ENCODE assay signal across 1 cellular context in the genomic region with DNA sequence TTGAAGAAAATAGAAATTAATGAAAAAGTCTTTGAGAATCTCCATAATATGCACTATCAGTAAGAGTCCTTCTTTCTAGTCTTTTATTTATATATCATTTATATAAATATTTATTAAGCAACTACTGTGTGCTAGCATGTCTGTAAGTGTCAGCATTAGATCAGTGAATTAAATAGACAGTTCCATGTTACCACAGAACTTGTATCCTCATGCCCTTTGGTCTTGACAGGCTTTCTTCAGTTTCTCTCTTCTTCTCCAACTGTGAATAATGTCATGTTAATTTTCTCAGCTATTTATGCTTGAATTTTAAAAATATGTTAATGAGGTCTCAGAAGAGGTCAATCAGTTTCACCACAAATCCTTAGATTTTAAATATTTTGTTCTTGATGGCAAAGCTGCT.
TF ChIP-seq lines count a peak whose summit lies in the region.

No MANE protein-coding gene starts in this region.

TF ChIP-seq in GM23338, 12 proteins besides CTCF, POLR2A, EP300 and RAD21 (continued from another document):
- TF ChIP-seq, protein P1, sequence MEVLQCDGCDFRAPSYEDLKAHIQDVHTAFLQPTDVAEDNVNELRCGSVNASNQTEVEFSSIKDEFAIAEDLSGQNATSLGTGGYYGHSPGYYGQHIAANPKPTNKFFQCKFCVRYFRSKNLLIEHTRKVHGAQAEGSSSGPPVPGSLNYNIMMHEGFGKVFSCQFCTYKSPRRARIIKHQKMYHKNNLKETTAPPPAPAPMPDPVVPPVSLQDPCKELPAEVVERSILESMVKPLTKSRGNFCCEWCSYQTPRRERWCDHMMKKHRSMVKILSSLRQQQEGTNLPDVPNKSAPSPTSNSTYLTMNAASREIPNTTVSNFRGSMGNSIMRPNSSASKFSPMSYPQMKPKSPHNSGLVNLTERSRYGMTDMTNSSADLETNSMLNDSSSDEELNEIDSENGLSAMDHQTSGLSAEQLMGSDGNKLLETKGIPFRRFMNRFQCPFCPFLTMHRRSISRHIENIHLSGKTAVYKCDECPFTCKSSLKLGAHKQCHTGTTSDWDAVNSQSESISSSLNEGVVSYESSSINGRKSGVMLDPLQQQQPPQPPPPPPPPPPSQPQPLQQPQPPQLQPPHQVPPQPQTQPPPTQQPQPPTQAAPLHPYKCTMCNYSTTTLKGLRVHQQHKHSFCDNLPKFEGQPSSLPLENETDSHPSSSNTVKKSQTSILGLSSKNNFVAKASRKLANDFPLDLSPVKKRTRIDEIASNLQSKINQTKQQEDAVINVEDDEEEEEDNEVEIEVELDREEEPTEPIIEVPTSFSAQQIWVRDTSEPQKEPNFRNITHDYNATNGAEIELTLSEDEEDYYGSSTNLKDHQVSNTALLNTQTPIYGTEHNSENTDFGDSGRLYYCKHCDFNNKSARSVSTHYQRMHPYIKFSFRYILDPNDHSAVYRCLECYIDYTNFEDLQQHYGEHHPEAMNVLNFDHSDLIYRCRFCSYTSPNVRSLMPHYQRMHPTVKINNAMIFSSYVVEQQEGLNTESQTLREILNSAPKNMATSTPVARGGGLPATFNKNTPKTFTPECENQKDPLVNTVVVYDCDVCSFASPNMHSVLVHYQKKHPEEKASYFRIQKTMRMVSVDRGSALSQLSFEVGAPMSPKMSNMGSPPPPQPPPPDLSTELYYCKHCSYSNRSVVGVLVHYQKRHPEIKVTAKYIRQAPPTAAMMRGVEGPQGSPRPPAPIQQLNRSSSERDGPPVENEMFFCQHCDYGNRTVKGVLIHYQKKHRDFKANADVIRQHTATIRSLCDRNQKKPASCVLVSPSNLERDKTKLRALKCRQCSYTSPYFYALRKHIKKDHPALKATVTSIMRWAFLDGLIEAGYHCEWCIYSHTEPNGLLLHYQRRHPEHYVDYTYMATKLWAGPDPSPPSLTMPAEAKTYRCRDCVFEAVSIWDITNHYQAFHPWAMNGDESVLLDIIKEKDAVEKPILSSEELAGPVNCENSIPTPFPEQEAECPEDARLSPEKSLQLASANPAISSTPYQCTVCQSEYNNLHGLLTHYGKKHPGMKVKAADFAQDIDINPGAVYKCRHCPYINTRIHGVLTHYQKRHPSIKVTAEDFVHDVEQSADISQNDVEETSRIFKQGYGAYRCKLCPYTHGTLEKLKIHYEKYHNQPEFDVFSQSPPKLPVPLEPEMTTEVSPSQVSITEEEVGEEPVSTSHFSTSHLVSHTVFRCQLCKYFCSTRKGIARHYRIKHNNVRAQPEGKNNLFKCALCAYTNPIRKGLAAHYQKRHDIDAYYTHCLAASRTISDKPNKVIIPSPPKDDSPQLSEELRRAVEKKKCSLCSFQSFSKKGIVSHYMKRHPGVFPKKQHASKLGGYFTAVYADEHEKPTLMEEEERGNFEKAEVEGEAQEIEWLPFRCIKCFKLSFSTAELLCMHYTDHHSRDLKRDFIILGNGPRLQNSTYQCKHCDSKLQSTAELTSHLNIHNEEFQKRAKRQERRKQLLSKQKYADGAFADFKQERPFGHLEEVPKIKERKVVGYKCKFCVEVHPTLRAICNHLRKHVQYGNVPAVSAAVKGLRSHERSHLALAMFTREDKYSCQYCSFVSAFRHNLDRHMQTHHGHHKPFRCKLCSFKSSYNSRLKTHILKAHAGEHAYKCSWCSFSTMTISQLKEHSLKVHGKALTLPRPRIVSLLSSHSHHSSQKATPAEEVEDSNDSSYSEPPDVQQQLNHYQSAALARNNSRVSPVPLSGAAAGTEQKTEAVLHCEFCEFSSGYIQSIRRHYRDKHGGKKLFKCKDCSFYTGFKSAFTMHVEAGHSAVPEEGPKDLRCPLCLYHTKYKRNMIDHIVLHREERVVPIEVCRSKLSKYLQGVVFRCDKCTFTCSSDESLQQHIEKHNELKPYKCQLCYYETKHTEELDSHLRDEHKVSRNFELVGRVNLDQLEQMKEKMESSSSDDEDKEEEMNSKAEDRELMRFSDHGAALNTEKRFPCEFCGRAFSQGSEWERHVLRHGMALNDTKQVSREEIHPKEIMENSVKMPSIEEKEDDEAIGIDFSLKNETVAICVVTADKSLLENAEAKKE (CRISPR knock-in tag; IDR thresholded peaks at IDR 0.05): no peak
- TF ChIP-seq EZH2 (IDR thresholded peaks at IDR 0.05; ENCODE audit: low read depth, unreplicated experiment) (no peak), ETS1 (IDR thresholded peaks at IDR 0.05) (no peak), NANOG (IDR thresholded peaks at IDR 0.05; ENCODE audit: borderline replicate concordance) (no peak)
TF ChIP-seq in GM23338: peak in this region for 0.
